In the genomic region with DNA sequence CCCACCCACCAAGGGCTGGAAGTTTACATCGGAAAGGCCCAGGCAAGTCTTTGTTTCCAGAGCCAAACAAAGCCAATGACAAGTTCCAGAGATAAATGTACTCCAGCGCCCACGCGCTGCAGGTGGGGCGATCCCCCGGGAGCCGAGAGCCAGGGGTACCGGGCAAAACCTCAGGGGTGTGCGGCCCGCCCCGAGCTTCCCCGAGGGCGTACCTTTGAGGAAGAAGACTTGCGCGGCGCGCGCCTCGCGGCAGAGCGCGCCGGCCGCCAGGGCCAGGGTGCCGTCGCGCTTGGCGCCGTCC, we compare ENCODE assay signal across 8 cellular contexts. TPM values are rescaled to one million over a fixed set of nuclear protein-coding genes. Genes with fewer than 3 reads are reported as not detected.
DNase-seq lines count a peak whose midpoint lies in the region; ATAC-seq and TF ChIP-seq lines count a peak whose summit lies in the region.

No MANE protein-coding gene starts in this region.

- H3K4me3 ChIP-seq in epithelial cell of esophagus (ENCODE audit: low read length): peak overlapping the region; percentile 99

- H3K9me3 Mint-ChIP-seq in progenitor cell of endocrine pancreas (ENCODE audit: low read depth): no peaks in the 10 kb centered on the region

- H3K36me3 Mint-ChIP-seq in progenitor cell of endocrine pancreas (ENCODE audit: insufficient read depth): peaks cover 12% of the 10 kb centered on the region

- DNase-seq in SK-N-DZ (ENCODE audit: low spot score): peak; percentile 30
- no peak for DNase-seq in epithelial cell of esophagus (ENCODE audit: low read depth)
- no peak for DNase-seq in progenitor cell of endocrine pancreas (ENCODE audit: low spot score, unreplicated experiment)
- DNase-seq in NCI-H2227 (lab: John Stamatoyannopoulos, UW; ENCODE audit: unreplicated experiment): no peak
- DNase-seq in globus pallidus (ENCODE audit: low spot score): no peak

- peaks cover 44% of the 10 kb centered on the region for H3K4me1 Mint-ChIP-seq in progenitor cell of endocrine pancreas (ENCODE audit: low read depth)

- peak overlapping the region; percentile 97 for H3K27ac Mint-ChIP-seq in progenitor cell of endocrine pancreas

- ATAC-seq in GM18873 (IDR thresholded peaks at IDR 0.05; ENCODE audit: low FRiP score, unreplicated experiment): peak; percentile 13
- ATAC-seq in GM19467 (IDR thresholded peaks at IDR 0.05; ENCODE audit: unreplicated experiment): no peak
- no peak for ATAC-seq in GM19351 (IDR thresholded peaks at IDR 0.05; ENCODE audit: unreplicated experiment)

- peak overlapping the region; percentile 92 for H3K4me3 Mint-ChIP-seq in progenitor cell of endocrine pancreas (ENCODE audit: low read depth)

- peaks cover 7% of the 10 kb centered on the region for H3K27me3 Mint-ChIP-seq in progenitor cell of endocrine pancreas

- TF ChIP-seq CTCF in epithelial cell of esophagus (IDR thresholded peaks at IDR 0.05; ENCODE audit: insufficient read depth, low read depth, low read length, missing control alignments) (no peak), progenitor cell of endocrine pancreas (IDR thresholded peaks at IDR 0.05; ENCODE audit: unreplicated experiment) (no peak)

RNA-seq across cellular contexts. Expression of a gene that starts 0.7 kb away (rescaled TPM):
- polyA plus RNA-seq in SK-N-DZ (2014; cell fraction: cytosol; rRNA removed): 22.7 and 24.2 TPM in 2 replicates
- polyA plus RNA-seq in SK-N-DZ (2014; cell fraction: nucleus; rRNA removed): 28.9 and 31.9 TPM in 2 replicates
- 40.7 and 42.0 TPM in 2 replicates for total RNA-seq in progenitor cell of endocrine pancreas
